24 cellular contexts compared by ENCODE assay signal in genomic region chr15:60815321-60815720, GRCh38.
"Had no signal": no experiment of that assay in that cellular context is flagged by ENCODE, and none has a peak within 500 bp of the region (broad histone marks: within the 10 kb centered on the region; RNA-seq: fewer than 3 reads in every experiment).

No MANE protein-coding gene starts in this region.

- H3K4me3 ChIP-seq: dorsolateral prefrontal cortex, gastrocnemius medialis, heart right ventricle, left lung, lower lobe of right lung, ovary, psoas muscle, right lobe of liver, thoracic aorta, transverse colon, upper lobe of right lung, uterus had no signal

- H3K4me3 Mint-ChIP-seq: naive thymus-derived CD8-positive, alpha-beta T cell; nephron progenitor cell; stimulated activated naive B cell treated with anti-CD40 and anti-IgM and Interleukin-4, amounts not matched to agents 10 μg/mL and 1 μg/mL and 100 μg/mL, for 72 hours; stimulated activated naive CD8-positive, alpha-beta T cell treated with anti-CD3 and anti-CD28 coated beads, Interleukin-15, Interleukin-2, amounts not matched to agents 100 ng/mL and 50 ng/mL, for 24 hours had no signal

- H3K27me3 Mint-ChIP-seq: naive thymus-derived CD8-positive, alpha-beta T cell; stimulated activated naive CD8-positive, alpha-beta T cell treated with anti-CD3 and anti-CD28 coated beads, Interleukin-15, Interleukin-2, amounts not matched to agents 100 ng/mL and 50 ng/mL, for 24 hours had no signal

- H3K4me1 ChIP-seq: gastrocnemius medialis, left lung, lower lobe of right lung, psoas muscle, right lobe of liver, transverse colon, upper lobe of right lung, uterus had no signal

- H3K4me1 Mint-ChIP-seq: stimulated activated naive B cell treated with anti-CD40 and anti-IgM and Interleukin-4, amounts not matched to agents 10 μg/mL and 1 μg/mL and 100 μg/mL, for 72 hours had no signal

- H3K9me3 Mint-ChIP-seq: naive thymus-derived CD8-positive, alpha-beta T cell; nephron progenitor cell; stimulated activated naive B cell treated with anti-CD40 and anti-IgM and Interleukin-4, amounts not matched to agents 10 μg/mL and 1 μg/mL and 100 μg/mL, for 72 hours; stimulated activated naive CD8-positive, alpha-beta T cell treated with anti-CD3 and anti-CD28 coated beads, Interleukin-15, Interleukin-2, amounts not matched to agents 100 ng/mL and 50 ng/mL, for 24 hours had no signal

- DNase-seq: dorsolateral prefrontal cortex; effector CD4-positive, alpha-beta T cell; foreskin fibroblast; gastrocnemius medialis; heart right ventricle; left cardiac atrium; left lung; lower lobe of right lung; naive thymus-derived CD8-positive, alpha-beta T cell; nephron progenitor cell; occipital lobe; ovary; posterior cingulate gyrus; psoas muscle; right lobe of liver; small intestine; stimulated activated CD4-positive, alpha-beta T cell treated with anti-CD3 and anti-CD28 coated beads, Interleukin-15, amount 100 ng/mL, for 24 hours; stimulated activated CD4-positive, alpha-beta T cell treated with anti-CD3 and anti-CD28 coated beads, Interleukin-2, amount 100 ng/mL, for 48 hours; stimulated activated naive B cell treated with anti-CD40 and anti-IgM and Interleukin-4, amounts not matched to agents 10 μg/mL and 1 μg/mL and 100 μg/mL, for 72 hours; transverse colon; upper lobe of right lung; uterus had no signal

- H3K27ac Mint-ChIP-seq: nephron progenitor cell; stimulated activated naive B cell treated with anti-CD40 and anti-IgM and Interleukin-4, amounts not matched to agents 10 μg/mL and 1 μg/mL and 100 μg/mL, for 72 hours; stimulated activated naive CD8-positive, alpha-beta T cell treated with anti-CD3 and anti-CD28 coated beads, Interleukin-15, Interleukin-2, amounts not matched to agents 100 ng/mL and 50 ng/mL, for 24 hours had no signal

- H3K27me3 ChIP-seq: dorsolateral prefrontal cortex, gastrocnemius medialis, heart right ventricle, left lung, ovary, right lobe of liver, transverse colon, upper lobe of right lung, uterus had no signal

- H3K9me3 ChIP-seq: gastrocnemius medialis, heart right ventricle, left lung, lower lobe of right lung, ovary, psoas muscle, right lobe of liver, thoracic aorta, transverse colon, upper lobe of right lung, uterus had no signal

- ATAC-seq: gastrocnemius medialis; left lung; lower lobe of right lung; naive thymus-derived CD8-positive, alpha-beta T cell; psoas muscle; right lobe of liver; stimulated activated naive B cell treated with anti-CD40 and anti-IgM and Interleukin-4, amounts not matched to agents 10 μg/mL and 1 μg/mL and 100 μg/mL, for 72 hours; upper lobe of right lung had no signal

- H3K27ac ChIP-seq: dorsolateral prefrontal cortex, gastrocnemius medialis, heart right ventricle, left lung, lower lobe of right lung, ovary, psoas muscle, right lobe of liver, transverse colon, upper lobe of right lung, uterus had no signal

- H3K36me3 Mint-ChIP-seq: naive thymus-derived CD8-positive, alpha-beta T cell; stimulated activated naive B cell treated with anti-CD40 and anti-IgM and Interleukin-4, amounts not matched to agents 10 μg/mL and 1 μg/mL and 100 μg/mL, for 72 hours had no signal
